In the genomic region with DNA sequence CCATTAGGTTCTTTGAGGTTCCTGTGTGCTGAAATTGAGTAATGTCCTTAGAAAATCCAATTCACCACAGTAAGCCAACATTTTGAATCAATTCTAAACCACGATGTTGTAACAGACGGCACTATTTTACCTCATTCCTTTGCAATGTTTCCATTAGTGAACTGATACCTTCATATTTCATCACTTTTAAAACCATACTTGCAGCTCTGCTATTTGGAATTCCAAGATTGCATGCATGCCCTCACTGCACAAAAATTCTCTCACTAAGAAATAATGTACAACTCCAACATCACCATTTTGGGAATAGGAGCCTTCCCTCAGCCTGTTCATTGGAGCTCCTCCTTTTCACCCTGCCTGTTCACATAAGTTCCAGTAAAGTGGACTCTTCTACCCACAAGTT, we compare ENCODE assay signal across 14 cellular contexts.
DNase-seq lines count a peak whose midpoint lies in the region; ATAC-seq and TF ChIP-seq lines count a peak whose summit lies in the region.
"Had no signal": no experiment of that assay in that cellular context is flagged by ENCODE, and none has a peak within 500 bp of the region (broad histone marks: within the 10 kb centered on the region; RNA-seq: fewer than 3 reads in every experiment).

No MANE protein-coding gene starts in this region.

- no peak for ATAC-seq in GM18505 (IDR thresholded peaks at IDR 0.05; ENCODE audit: unreplicated experiment)
- ATAC-seq: T-cell had no signal

- no peaks in the 10 kb centered on the region for H3K4me1 Mint-ChIP-seq in progenitor cell of endocrine pancreas (ENCODE audit: low read depth)

- H3K4ac ChIP-seq in mesenchymal stem cell (ENCODE audit: low read depth in 1 of 2, low read length in 2 of 2) = no peak overlapping the region

- H3K23ac ChIP-seq in mesenchymal stem cell (ENCODE audit: low read length in 2 of 2) = no peak overlapping the region

- H3K9ac ChIP-seq in mesenchymal stem cell (ENCODE audit: low read length) = peak overlapping the region; percentile 64

- H2BK12ac ChIP-seq in mesenchymal stem cell (ENCODE audit: low read length in 2 of 2) = no peak overlapping the region

- WGBS in mesenchymal stem cell = 2% methylated on average over 2 of the region's 2 CpGs

- H3K36me3 ChIP-seq in breast epithelium (no peaks in the 10 kb centered on the region), mesenchymal stem cell (ENCODE audit: control insufficient read depth in 1 of 2, insufficient read depth in 2 of 2, low read depth in 1 of 2, low read length in 2 of 2) (peaks cover 4 to 12% of the 10 kb centered on the region in 2 experiments)
- H3K36me3 ChIP-seq: ascending aorta had no signal

- no peaks in the 10 kb centered on the region for H3K36me3 Mint-ChIP-seq in progenitor cell of endocrine pancreas (ENCODE audit: insufficient read depth)
- H3K36me3 Mint-ChIP-seq: T-cell had no signal

- H3K4me3 ChIP-seq in breast epithelium (no peak overlapping the region), mesenchymal stem cell (ENCODE audit: insufficient read depth in 1 of 2, low read depth in 1 of 2, low read length in 2 of 2) (peak overlapping the region in 1 of 2 experiments; percentile 2)
- H3K4me3 ChIP-seq: ascending aorta had no signal

- H3K79me1 ChIP-seq in mesenchymal stem cell (replicated peaks; ENCODE audit: low read length, poor library complexity, severe bottlenecking) = no peaks in the 10 kb centered on the region

- H3K27me3 ChIP-seq in breast epithelium (no peaks in the 10 kb centered on the region), mesenchymal stem cell (ENCODE audit: control insufficient read depth in 1 of 2, insufficient read depth in 1 of 2, low read length in 2 of 2) (no peaks in the 10 kb centered on the region)
- H3K27me3 ChIP-seq: ascending aorta had no signal

- intact Hi-C loops in breast epithelium (cut with DNase I; ENCODE audit: low total_unique reads) = no loop called here

- H3K9me3 Mint-ChIP-seq in progenitor cell of endocrine pancreas (ENCODE audit: low read depth) = peaks cover 4% of the 10 kb centered on the region
- H3K9me3 Mint-ChIP-seq: CD14-positive monocyte, T-cell had no signal

- H2AFZ ChIP-seq in mesenchymal stem cell (ENCODE audit: low read depth, low read length) = no peak overlapping the region

- H3K27me3 Mint-ChIP-seq in progenitor cell of endocrine pancreas = peaks cover 8% of the 10 kb centered on the region
- H3K27me3 Mint-ChIP-seq: T-cell had no signal

- TF ChIP-seq POLR2A in breast epithelium (IDR thresholded peaks at IDR 0.05) = no peak
- no peak for TF ChIP-seq POLR2A in GM18505 (IDR thresholded peaks at IDR 0.05; ENCODE audit: borderline replicate concordance, extremely low read depth, insufficient read depth, insufficient read length)

- no peak overlapping the region for H4K8ac ChIP-seq in mesenchymal stem cell (ENCODE audit: low read length)

- H2BK120ac ChIP-seq in mesenchymal stem cell (ENCODE audit: low read depth, low read length) = no peak overlapping the region

- peak overlapping the region in 1 of 2 experiments; percentile 50 for H3K18ac ChIP-seq in mesenchymal stem cell (ENCODE audit: low read depth in 1 of 2, low read length in 2 of 2)

- H3K27ac ChIP-seq in breast epithelium = peak overlapping the region; percentile 8 to 19
- H3K27ac ChIP-seq in mesenchymal stem cell (ENCODE audit: low read length, poor library complexity, severe bottlenecking) = peak overlapping the region; percentile 87

- peak overlapping the region; percentile 86 for H2BK5ac ChIP-seq in mesenchymal stem cell (ENCODE audit: low read depth, low read length, poor library complexity, severe bottlenecking)

- no peaks in the 10 kb centered on the region for H3K9me3 ChIP-seq in breast epithelium
- no peaks in the 10 kb centered on the region for H3K9me3 ChIP-seq in mesenchymal stem cell (ENCODE audit: control insufficient read depth, low read length)
- H3K9me3 ChIP-seq: ascending aorta had no signal

- no peak overlapping the region for H3K14ac ChIP-seq in mesenchymal stem cell (ENCODE audit: low read length in 2 of 2)

- H3K4me2 ChIP-seq in mesenchymal stem cell (ENCODE audit: low read length, poor library complexity, severe bottlenecking) = no peak overlapping the region

- H4K91ac ChIP-seq in mesenchymal stem cell (ENCODE audit: low read length) = no peak overlapping the region

- no peak overlapping the region for H3K27ac Mint-ChIP-seq in progenitor cell of endocrine pancreas
- H3K27ac Mint-ChIP-seq: T-cell had no signal

- no peak overlapping the region for H2AK5ac ChIP-seq in mesenchymal stem cell (ENCODE audit: low read length, severe bottlenecking)

- H3K4me1 ChIP-seq in breast epithelium (no peaks in the 10 kb centered on the region), mesenchymal stem cell (ENCODE audit: control insufficient read depth, insufficient read depth, low read depth, low read length) (peaks cover 11% of the 10 kb centered on the region)

- DNase-seq in AG08395 (ENCODE audit: low spot score) = peak; percentile 84
- peak; percentile 85 for DNase-seq in LHCN-M2 (ENCODE audit: low read depth)
- no peak for DNase-seq in breast epithelium (ENCODE audit: low spot score in 2 of 2)
- DNase-seq in mesenchymal stem cell = peak; percentile 92
- DNase-seq in NCI-H1105 treated with DMSO at 0.1 percent for 48 hours (lab: John Stamatoyannopoulos, UW) = no peak
- DNase-seq in globus pallidus (ENCODE audit: low spot score) = no peak
- no peak for DNase-seq in progenitor cell of endocrine pancreas (ENCODE audit: low spot score, unreplicated experiment)
- DNase-seq: head of caudate nucleus; NCI-H524 treated with DMSO at 0.1 percent for 48 hours; stimulated activated naive CD4-positive, alpha-beta T cell; T-cell had no signal

- no peak for TF ChIP-seq CTCF in breast epithelium (IDR thresholded peaks at IDR 0.05)
- no peak for TF ChIP-seq CTCF in progenitor cell of endocrine pancreas (IDR thresholded peaks at IDR 0.05; ENCODE audit: unreplicated experiment)

- H2BK15ac ChIP-seq in mesenchymal stem cell (ENCODE audit: low read depth, poor library complexity, severe bottlenecking) = no peak overlapping the region

- H3K4me3 Mint-ChIP-seq in progenitor cell of endocrine pancreas (ENCODE audit: low read depth) = no peak overlapping the region
- H3K4me3 Mint-ChIP-seq: T-cell had no signal

Comparison
In these comparisons a context has a peak if more than half of its experiments do, and no peak if none do; other contexts are left out.
1. DNase-seq: peak in AG08395 (single experiment), LHCN-M2 (single experiment) and mesenchymal stem cell (single experiment); none in breast epithelium (0 of 2), NCI-H1105 treated with DMSO at 0.1 percent for 48 hours (single experiment), globus pallidus (single experiment) and progenitor cell of endocrine pancreas (single experiment).